In genomic region chr4:1962980-1963379, GRCh38 we compare ENCODE assay signal across 29 cellular contexts.
"Had no signal": no experiment of that assay in that cellular context is flagged by ENCODE, and none has a peak within 500 bp of the region (broad histone marks: within the 10 kb centered on the region; RNA-seq: fewer than 3 reads in every experiment).

No MANE protein-coding gene starts in this region.

- H3K9me3 ChIP-seq: ascending aorta, breast epithelium, esophagus muscularis mucosa, gastrocnemius medialis, heart left ventricle had no signal

- H3K27ac Mint-ChIP-seq: activated CD4-positive, alpha-beta memory T cell treated with anti-CD3 and anti-CD28 coated beads for 36 hours; activated CD4-positive, alpha-beta T cell treated with anti-CD3 and anti-CD28 coated beads for 36 hours; activated CD4-positive, alpha-beta T cell treated with anti-CD3 and anti-CD28 coated beads, Interleukin-2, amount 10 ng/mL, durations not matched to agents 24 days and 14 days; activated naive CD4-positive, alpha-beta T cell treated with anti-CD3 and anti-CD28 coated beads for 36 hours; activated naive CD4-positive, alpha-beta T cell treated with anti-CD3 and anti-CD28 coated beads, Interleukin-2, amount 50 U/mL, for 24 hours; activated T-helper 17 cell treated with anti-CD3 and anti-CD28 coated beads, Interleukin-2, amount 50 U/mL, for 72 hours; dendritic cell treated with granulocyte-macrophage colony-stimulating factor and Interleukin-4, amounts not matched to agents 40 ng/mL and 50 ng/mL, for 4 days had no signal

- H3K4me3 Mint-ChIP-seq: activated CD4-positive, alpha-beta memory T cell treated with anti-CD3 and anti-CD28 coated beads for 36 hours; activated CD4-positive, alpha-beta T cell treated with anti-CD3 and anti-CD28 coated beads for 36 hours; activated CD4-positive, alpha-beta T cell treated with anti-CD3 and anti-CD28 coated beads, Interleukin-2, amount 10 ng/mL, durations not matched to agents 24 days and 14 days; activated naive CD4-positive, alpha-beta T cell treated with anti-CD3 and anti-CD28 coated beads for 36 hours; activated naive CD4-positive, alpha-beta T cell treated with anti-CD3 and anti-CD28 coated beads, Interleukin-2, amount 50 U/mL, for 24 hours; activated T-cell treated with anti-CD3 and anti-CD28 coated beads, Interleukin-2, amount 50 U/mL, for 4 hours; activated T-helper 17 cell treated with anti-CD3 and anti-CD28 coated beads, Interleukin-2, amount 50 U/mL, for 72 hours; brain; central memory CD8-positive, alpha-beta T cell; dendritic cell treated with granulocyte-macrophage colony-stimulating factor and Interleukin-4, amounts not matched to agents 40 ng/mL and 50 ng/mL, for 4 days; endodermal cell had no signal

- H3K4me3 ChIP-seq: ascending aorta, breast epithelium, coronary artery, dorsolateral prefrontal cortex, esophagus muscularis mucosa, gastrocnemius medialis, heart left ventricle had no signal

- H3K4me1 Mint-ChIP-seq: activated naive CD4-positive, alpha-beta T cell treated with anti-CD3 and anti-CD28 coated beads, Interleukin-2, amount 50 U/mL, for 24 hours; brain had no signal

- H3K27me3 Mint-ChIP-seq: activated CD4-positive, alpha-beta memory T cell treated with anti-CD3 and anti-CD28 coated beads for 36 hours; activated CD4-positive, alpha-beta T cell treated with anti-CD3 and anti-CD28 coated beads for 36 hours; activated CD4-positive, alpha-beta T cell treated with anti-CD3 and anti-CD28 coated beads, Interleukin-2, amount 10 ng/mL, durations not matched to agents 24 days and 14 days; activated naive CD4-positive, alpha-beta T cell treated with anti-CD3 and anti-CD28 coated beads, Interleukin-2, amount 50 U/mL, for 24 hours; activated T-helper 17 cell treated with anti-CD3 and anti-CD28 coated beads, Interleukin-2, amount 50 U/mL, for 72 hours; brain; central memory CD8-positive, alpha-beta T cell; dendritic cell treated with granulocyte-macrophage colony-stimulating factor and Interleukin-4, amounts not matched to agents 40 ng/mL and 50 ng/mL, for 4 days had no signal

- DNase-seq: activated CD4-positive, alpha-beta memory T cell treated with anti-CD3 and anti-CD28 coated beads for 36 hours; activated CD4-positive, alpha-beta T cell treated with anti-CD3 and anti-CD28 coated beads for 36 hours; activated CD4-positive, alpha-beta T cell treated with anti-CD3 and anti-CD28 coated beads, Interleukin-2, amount 10 ng/mL, durations not matched to agents 24 days and 14 days; activated CD4-positive, CD25-positive, alpha-beta regulatory T cell; activated CD4-positive, CD25-positive, alpha-beta regulatory T cell treated with anti-CD3 and anti-CD28 coated beads, Interleukin-2, amount 50 U/mL, for 72 hours; activated CD8-positive, alpha-beta memory T cell treated with anti-CD3 and anti-CD28 coated beads for 24 hours; activated effector memory CD4-positive, alpha-beta T cell treated with Interleukin-2 at 50 U/mL for 16 hours; activated gamma-delta T cell treated with Interleukin-2 at 50 U/mL for 16 hours; activated naive CD4-positive, alpha-beta T cell treated with anti-CD3 and anti-CD28 coated beads for 36 hours; activated T-cell treated with anti-CD3 and anti-CD28 coated beads, Interleukin-2, amount 50 U/mL, for 4 hours; dorsolateral prefrontal cortex; effector memory CD4-positive, alpha-beta T cell; endodermal cell; foreskin keratinocyte; gastrocnemius medialis; glutamatergic neuron; heart left ventricle; hypothalamus; T1000; WERI-Rb-1 had no signal

- H3K9me3 Mint-ChIP-seq: activated CD4-positive, alpha-beta memory T cell treated with anti-CD3 and anti-CD28 coated beads for 36 hours; activated CD4-positive, alpha-beta T cell treated with anti-CD3 and anti-CD28 coated beads, Interleukin-2, amount 10 ng/mL, durations not matched to agents 24 days and 14 days; activated naive CD4-positive, alpha-beta T cell treated with anti-CD3 and anti-CD28 coated beads for 36 hours; activated naive CD4-positive, alpha-beta T cell treated with anti-CD3 and anti-CD28 coated beads, Interleukin-2, amount 50 U/mL, for 24 hours; activated T-cell treated with anti-CD3 and anti-CD28 coated beads, Interleukin-2, amount 50 U/mL, for 4 hours; activated T-helper 17 cell treated with anti-CD3 and anti-CD28 coated beads, Interleukin-2, amount 50 U/mL, for 72 hours; brain; central memory CD8-positive, alpha-beta T cell; dendritic cell treated with granulocyte-macrophage colony-stimulating factor and Interleukin-4, amounts not matched to agents 40 ng/mL and 50 ng/mL, for 4 days had no signal

- ATAC-seq: activated CD4-positive, alpha-beta T cell treated with anti-CD3 and anti-CD28 coated beads for 36 hours; activated T-cell treated with anti-CD3 and anti-CD28 coated beads, Interleukin-2, amount 50 U/mL, for 4 hours; activated T-helper 17 cell treated with anti-CD3 and anti-CD28 coated beads, Interleukin-2, amount 50 U/mL, for 72 hours; foreskin keratinocyte; gastrocnemius medialis; heart left ventricle had no signal

- H3K4me1 ChIP-seq: ascending aorta, breast epithelium, foreskin keratinocyte, gastrocnemius medialis had no signal

- H3K27me3 ChIP-seq: ascending aorta, breast epithelium, dorsolateral prefrontal cortex, esophagus muscularis mucosa, foreskin keratinocyte, gastrocnemius medialis, heart left ventricle had no signal

- H3K27ac ChIP-seq: ascending aorta, breast epithelium, coronary artery, dorsolateral prefrontal cortex, esophagus muscularis mucosa, foreskin keratinocyte, gastrocnemius medialis, heart left ventricle, WERI-Rb-1 had no signal
